In the genomic region with DNA sequence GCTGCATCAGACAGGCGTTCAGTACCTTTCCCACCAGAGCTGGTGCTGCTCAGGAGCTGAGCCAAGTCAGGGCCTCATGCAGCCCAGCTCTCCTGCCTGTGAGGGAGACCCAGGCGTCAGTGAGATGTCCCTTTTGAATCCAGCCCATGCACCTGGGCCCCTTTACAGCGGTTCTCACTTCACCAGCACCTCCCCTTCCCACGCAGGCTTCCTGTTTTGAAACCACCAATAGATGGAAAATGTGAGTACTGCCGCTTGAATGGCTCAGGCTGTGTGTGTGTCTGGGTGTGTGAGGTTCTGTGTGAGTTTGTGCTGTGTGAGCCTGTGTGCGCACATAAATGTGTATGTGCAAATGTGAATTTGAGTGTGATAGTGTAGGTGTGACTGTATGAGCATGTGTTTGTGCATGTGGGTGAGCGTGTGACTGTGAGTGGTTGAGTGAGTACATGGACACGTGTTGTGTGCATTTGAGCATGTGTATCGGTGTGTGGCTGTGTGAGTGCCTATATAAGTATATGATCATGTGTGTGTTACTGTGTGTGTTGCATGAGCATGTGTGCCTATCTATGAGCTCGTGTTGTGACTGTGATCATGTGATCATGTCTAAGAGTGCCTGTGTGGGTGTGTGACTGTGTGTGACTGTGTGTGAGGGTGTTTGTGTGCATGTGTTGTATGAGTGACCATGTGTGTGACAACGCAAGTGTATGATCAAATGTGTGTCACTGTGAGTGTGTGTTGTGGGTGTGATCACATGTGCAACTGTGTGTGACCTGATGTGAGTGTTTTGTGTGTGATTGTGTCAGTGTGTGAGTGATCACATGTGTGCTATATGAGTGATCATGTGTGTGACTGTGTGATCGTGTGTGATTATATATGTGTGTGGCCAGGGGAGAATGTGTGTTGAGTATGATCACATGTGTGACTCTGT, we compare ENCODE assay signal across 8 cellular contexts.
DNase-seq lines count a peak whose midpoint lies in the region; ATAC-seq and TF ChIP-seq lines count a peak whose summit lies in the region.

No MANE protein-coding gene starts in this region.

- intact Hi-C loops in activated CD4-positive, alpha-beta T cell treated with anti-CD3 and anti-CD28 coated beads for 36 hours (cut with DNase I, micrococcal nuclease): loop anchor here (1.0 to 10.0 kb wide), 11 partner anchors 17 to 1452 kb away; a partner anchor contains a TSS

- peak overlapping the region; percentile 4 for H3K4me3 ChIP-seq in effector memory CD4-positive, alpha-beta T cell (ENCODE audit: insufficient read depth, low read depth, low read length, poor library complexity, severe bottlenecking)
- H3K4me3 ChIP-seq in hepatocyte: no peak overlapping the region

- H3K9me2 ChIP-seq in hepatocyte (replicated peaks; ENCODE audit: insufficient read depth): no peaks in the 10 kb centered on the region

- H3K27me3 Mint-ChIP-seq in activated CD4-positive, alpha-beta T cell treated with anti-CD3 and anti-CD28 coated beads for 36 hours: peaks cover 6% of the 10 kb centered on the region

- CTCF ChIA-PET in activated CD4-positive, alpha-beta T cell treated with anti-CD3 and anti-CD28 coated beads for 36 hours (lab: Charles Lee): interaction anchor here (0.7 to 2.5 kb wide), 8 partner anchors 11 to 88 kb away, joined by 3 to 14 read pairs (median 4); a partner anchor contains a TSS

- H3K27ac ChIP-seq in effector memory CD4-positive, alpha-beta T cell (ENCODE audit: insufficient read depth, low read length, poor library complexity, severe bottlenecking): peak overlapping the region; percentile 56
- H3K27ac ChIP-seq in hepatocyte (no peak overlapping the region), foreskin keratinocyte (no peak overlapping the region)

- H3K4me1 ChIP-seq in effector memory CD4-positive, alpha-beta T cell (ENCODE audit: control insufficient read depth, insufficient read depth, low read length, poor library complexity, severe bottlenecking): peaks cover 55% of the 10 kb centered on the region
- H3K4me1 ChIP-seq in hepatocyte (ENCODE audit: insufficient read depth) (peaks cover 10% of the 10 kb centered on the region), foreskin keratinocyte (peaks cover 10% of the 10 kb centered on the region)

- H2AFZ ChIP-seq in hepatocyte: no peak overlapping the region

- peak; percentile 90 for DNase-seq in activated CD4-positive, alpha-beta T cell treated with anti-CD3 and anti-CD28 coated beads for 36 hours
- peak; percentile 44 to 58 (median 58) for DNase-seq in effector memory CD4-positive, alpha-beta T cell
- DNase-seq in stimulated activated CD8-positive, alpha-beta memory T cell treated with anti-CD3 and anti-CD28 coated beads, Interleukin-2, amount 100 ng/mL, for 1 hour (ENCODE audit: low read depth in 2 of 2): peak; percentile 61 to 65
- DNase-seq in hepatocyte (ENCODE audit: low spot score) (no peak), foreskin keratinocyte (no peak), LoVo (ENCODE audit: low spot score) (no peak)

- WGBS in hepatocyte (ENCODE audit: low lambda C conversion rate, missing lambda C conversion rate): 80% methylated on average over 12 of the region's 12 CpGs

- H3K36me3 ChIP-seq in effector memory CD4-positive, alpha-beta T cell (ENCODE audit: control insufficient read depth, insufficient read depth, low read length): no peaks in the 10 kb centered on the region
- H3K36me3 ChIP-seq in hepatocyte (replicated peaks; ENCODE audit: insufficient read depth, low read depth): no peaks in the 10 kb centered on the region

- H3K9me3 Mint-ChIP-seq in activated CD4-positive, alpha-beta T cell treated with anti-CD3 and anti-CD28 coated beads for 36 hours (ENCODE audit: low read depth): no peaks in the 10 kb centered on the region

- peaks cover 16% of the 10 kb centered on the region for H3K4me1 Mint-ChIP-seq in activated CD4-positive, alpha-beta T cell treated with anti-CD3 and anti-CD28 coated beads for 36 hours

- no peaks in the 10 kb centered on the region for H3K27me3 ChIP-seq in effector memory CD4-positive, alpha-beta T cell (replicated peaks; ENCODE audit: control insufficient read depth, insufficient read depth, low read length, poor library complexity, severe bottlenecking)
- H3K27me3 ChIP-seq in hepatocyte (no peaks in the 10 kb centered on the region), foreskin keratinocyte (no peaks in the 10 kb centered on the region)

- no peaks in the 10 kb centered on the region for H4K20me1 ChIP-seq in hepatocyte (ENCODE audit: insufficient read depth, poor library complexity, severe bottlenecking)

- H3K79me2 ChIP-seq in hepatocyte: no peaks in the 10 kb centered on the region

- POLR2A ChIA-PET in activated CD4-positive, alpha-beta T cell treated with anti-CD3 and anti-CD28 coated beads for 36 hours (lab: Charles Lee): interaction anchor here (0.5 to 1.4 kb wide), 4 partner anchors 17 to 70 kb away, joined by 3 to 7 read pairs (median 6); no protein-coding TSS in a partner anchor

- H3K9me3 ChIP-seq in effector memory CD4-positive, alpha-beta T cell (ENCODE audit: control insufficient read depth, low read length): no peaks in the 10 kb centered on the region
- no peaks in the 10 kb centered on the region for H3K9me3 ChIP-seq in hepatocyte (ENCODE audit: low read depth)

- no peaks in the 10 kb centered on the region for H3K36me3 Mint-ChIP-seq in activated CD4-positive, alpha-beta T cell treated with anti-CD3 and anti-CD28 coated beads for 36 hours (ENCODE audit: low read depth)

- peak; percentile 47 for ATAC-seq in GM19035 (IDR thresholded peaks at IDR 0.05; ENCODE audit: unreplicated experiment)
- ATAC-seq in HG03378 (IDR thresholded peaks at IDR 0.05; ENCODE audit: unreplicated experiment): peak; percentile 51
- peak; percentile 66 for ATAC-seq in activated CD4-positive, alpha-beta T cell treated with anti-CD3 and anti-CD28 coated beads for 36 hours
- ATAC-seq in foreskin keratinocyte: no peak

- TF ChIP-seq CTCF in hepatocyte (IDR thresholded peaks at IDR 0.05; ENCODE audit: poor library complexity): no peak
- no peak for TF ChIP-seq CTCF in foreskin keratinocyte (conservative IDR thresholded peaks at IDR 0.05)

- no peak overlapping the region for H3K27ac Mint-ChIP-seq in activated CD4-positive, alpha-beta T cell treated with anti-CD3 and anti-CD28 coated beads for 36 hours

- H3K4me2 ChIP-seq in hepatocyte: no peak overlapping the region

- H3K4me3 Mint-ChIP-seq in activated CD4-positive, alpha-beta T cell treated with anti-CD3 and anti-CD28 coated beads for 36 hours: no peak overlapping the region

Comparison
In these comparisons a context has a peak if more than half of its experiments do, and no peak if none do; other contexts are left out.
1. DNase-seq: peak in activated CD4-positive, alpha-beta T cell treated with anti-CD3 and anti-CD28 coated beads for 36 hours (single experiment), effector memory CD4-positive, alpha-beta T cell (3 of 3) and stimulated activated CD8-positive, alpha-beta memory T cell treated with anti-CD3 and anti-CD28 coated beads, Interleukin-2, amount 100 ng/mL, for 1 hour (2 of 2); none in hepatocyte (single experiment), foreskin keratinocyte (0 of 2) and LoVo (single experiment).